ENCODE assay signal across 1 cellular context in genomic region chr4:128686032-128686465, GRCh38.
TF ChIP-seq lines count a peak whose summit lies in the region.

No MANE protein-coding gene starts in this region.

TF ChIP-seq in GM23338, 12 proteins besides CTCF, POLR2A, EP300 and RAD21:
- TF ChIP-seq, protein P1, sequence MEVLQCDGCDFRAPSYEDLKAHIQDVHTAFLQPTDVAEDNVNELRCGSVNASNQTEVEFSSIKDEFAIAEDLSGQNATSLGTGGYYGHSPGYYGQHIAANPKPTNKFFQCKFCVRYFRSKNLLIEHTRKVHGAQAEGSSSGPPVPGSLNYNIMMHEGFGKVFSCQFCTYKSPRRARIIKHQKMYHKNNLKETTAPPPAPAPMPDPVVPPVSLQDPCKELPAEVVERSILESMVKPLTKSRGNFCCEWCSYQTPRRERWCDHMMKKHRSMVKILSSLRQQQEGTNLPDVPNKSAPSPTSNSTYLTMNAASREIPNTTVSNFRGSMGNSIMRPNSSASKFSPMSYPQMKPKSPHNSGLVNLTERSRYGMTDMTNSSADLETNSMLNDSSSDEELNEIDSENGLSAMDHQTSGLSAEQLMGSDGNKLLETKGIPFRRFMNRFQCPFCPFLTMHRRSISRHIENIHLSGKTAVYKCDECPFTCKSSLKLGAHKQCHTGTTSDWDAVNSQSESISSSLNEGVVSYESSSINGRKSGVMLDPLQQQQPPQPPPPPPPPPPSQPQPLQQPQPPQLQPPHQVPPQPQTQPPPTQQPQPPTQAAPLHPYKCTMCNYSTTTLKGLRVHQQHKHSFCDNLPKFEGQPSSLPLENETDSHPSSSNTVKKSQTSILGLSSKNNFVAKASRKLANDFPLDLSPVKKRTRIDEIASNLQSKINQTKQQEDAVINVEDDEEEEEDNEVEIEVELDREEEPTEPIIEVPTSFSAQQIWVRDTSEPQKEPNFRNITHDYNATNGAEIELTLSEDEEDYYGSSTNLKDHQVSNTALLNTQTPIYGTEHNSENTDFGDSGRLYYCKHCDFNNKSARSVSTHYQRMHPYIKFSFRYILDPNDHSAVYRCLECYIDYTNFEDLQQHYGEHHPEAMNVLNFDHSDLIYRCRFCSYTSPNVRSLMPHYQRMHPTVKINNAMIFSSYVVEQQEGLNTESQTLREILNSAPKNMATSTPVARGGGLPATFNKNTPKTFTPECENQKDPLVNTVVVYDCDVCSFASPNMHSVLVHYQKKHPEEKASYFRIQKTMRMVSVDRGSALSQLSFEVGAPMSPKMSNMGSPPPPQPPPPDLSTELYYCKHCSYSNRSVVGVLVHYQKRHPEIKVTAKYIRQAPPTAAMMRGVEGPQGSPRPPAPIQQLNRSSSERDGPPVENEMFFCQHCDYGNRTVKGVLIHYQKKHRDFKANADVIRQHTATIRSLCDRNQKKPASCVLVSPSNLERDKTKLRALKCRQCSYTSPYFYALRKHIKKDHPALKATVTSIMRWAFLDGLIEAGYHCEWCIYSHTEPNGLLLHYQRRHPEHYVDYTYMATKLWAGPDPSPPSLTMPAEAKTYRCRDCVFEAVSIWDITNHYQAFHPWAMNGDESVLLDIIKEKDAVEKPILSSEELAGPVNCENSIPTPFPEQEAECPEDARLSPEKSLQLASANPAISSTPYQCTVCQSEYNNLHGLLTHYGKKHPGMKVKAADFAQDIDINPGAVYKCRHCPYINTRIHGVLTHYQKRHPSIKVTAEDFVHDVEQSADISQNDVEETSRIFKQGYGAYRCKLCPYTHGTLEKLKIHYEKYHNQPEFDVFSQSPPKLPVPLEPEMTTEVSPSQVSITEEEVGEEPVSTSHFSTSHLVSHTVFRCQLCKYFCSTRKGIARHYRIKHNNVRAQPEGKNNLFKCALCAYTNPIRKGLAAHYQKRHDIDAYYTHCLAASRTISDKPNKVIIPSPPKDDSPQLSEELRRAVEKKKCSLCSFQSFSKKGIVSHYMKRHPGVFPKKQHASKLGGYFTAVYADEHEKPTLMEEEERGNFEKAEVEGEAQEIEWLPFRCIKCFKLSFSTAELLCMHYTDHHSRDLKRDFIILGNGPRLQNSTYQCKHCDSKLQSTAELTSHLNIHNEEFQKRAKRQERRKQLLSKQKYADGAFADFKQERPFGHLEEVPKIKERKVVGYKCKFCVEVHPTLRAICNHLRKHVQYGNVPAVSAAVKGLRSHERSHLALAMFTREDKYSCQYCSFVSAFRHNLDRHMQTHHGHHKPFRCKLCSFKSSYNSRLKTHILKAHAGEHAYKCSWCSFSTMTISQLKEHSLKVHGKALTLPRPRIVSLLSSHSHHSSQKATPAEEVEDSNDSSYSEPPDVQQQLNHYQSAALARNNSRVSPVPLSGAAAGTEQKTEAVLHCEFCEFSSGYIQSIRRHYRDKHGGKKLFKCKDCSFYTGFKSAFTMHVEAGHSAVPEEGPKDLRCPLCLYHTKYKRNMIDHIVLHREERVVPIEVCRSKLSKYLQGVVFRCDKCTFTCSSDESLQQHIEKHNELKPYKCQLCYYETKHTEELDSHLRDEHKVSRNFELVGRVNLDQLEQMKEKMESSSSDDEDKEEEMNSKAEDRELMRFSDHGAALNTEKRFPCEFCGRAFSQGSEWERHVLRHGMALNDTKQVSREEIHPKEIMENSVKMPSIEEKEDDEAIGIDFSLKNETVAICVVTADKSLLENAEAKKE (CRISPR knock-in tag; IDR thresholded peaks at IDR 0.05) = no peak
- TF ChIP-seq ZNF331 (CRISPR knock-in tag; IDR thresholded peaks at IDR 0.05; ENCODE audit: low read depth) (no peak), CREB1 (CRISPR knock-in tag; IDR thresholded peaks at IDR 0.05; ENCODE audit: low read depth) (no peak), ZNF114 (CRISPR knock-in tag; IDR thresholded peaks at IDR 0.05) (no peak), NANOG (IDR thresholded peaks at IDR 0.05; ENCODE audit: borderline replicate concordance) (no peak), STAT1 (IDR thresholded peaks at IDR 0.05; ENCODE audit: unreplicated experiment) (no peak)
- TF ChIP-seq, protein P2, sequence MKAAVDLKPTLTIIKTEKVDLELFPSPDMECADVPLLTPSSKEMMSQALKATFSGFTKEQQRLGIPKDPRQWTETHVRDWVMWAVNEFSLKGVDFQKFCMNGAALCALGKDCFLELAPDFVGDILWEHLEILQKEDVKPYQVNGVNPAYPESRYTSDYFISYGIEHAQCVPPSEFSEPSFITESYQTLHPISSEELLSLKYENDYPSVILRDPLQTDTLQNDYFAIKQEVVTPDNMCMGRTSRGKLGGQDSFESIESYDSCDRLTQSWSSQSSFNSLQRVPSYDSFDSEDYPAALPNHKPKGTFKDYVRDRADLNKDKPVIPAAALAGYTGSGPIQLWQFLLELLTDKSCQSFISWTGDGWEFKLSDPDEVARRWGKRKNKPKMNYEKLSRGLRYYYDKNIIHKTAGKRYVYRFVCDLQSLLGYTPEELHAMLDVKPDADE (IDR thresholded peaks at IDR 0.05) = no peak
- TF ChIP-seq, protein P3, sequence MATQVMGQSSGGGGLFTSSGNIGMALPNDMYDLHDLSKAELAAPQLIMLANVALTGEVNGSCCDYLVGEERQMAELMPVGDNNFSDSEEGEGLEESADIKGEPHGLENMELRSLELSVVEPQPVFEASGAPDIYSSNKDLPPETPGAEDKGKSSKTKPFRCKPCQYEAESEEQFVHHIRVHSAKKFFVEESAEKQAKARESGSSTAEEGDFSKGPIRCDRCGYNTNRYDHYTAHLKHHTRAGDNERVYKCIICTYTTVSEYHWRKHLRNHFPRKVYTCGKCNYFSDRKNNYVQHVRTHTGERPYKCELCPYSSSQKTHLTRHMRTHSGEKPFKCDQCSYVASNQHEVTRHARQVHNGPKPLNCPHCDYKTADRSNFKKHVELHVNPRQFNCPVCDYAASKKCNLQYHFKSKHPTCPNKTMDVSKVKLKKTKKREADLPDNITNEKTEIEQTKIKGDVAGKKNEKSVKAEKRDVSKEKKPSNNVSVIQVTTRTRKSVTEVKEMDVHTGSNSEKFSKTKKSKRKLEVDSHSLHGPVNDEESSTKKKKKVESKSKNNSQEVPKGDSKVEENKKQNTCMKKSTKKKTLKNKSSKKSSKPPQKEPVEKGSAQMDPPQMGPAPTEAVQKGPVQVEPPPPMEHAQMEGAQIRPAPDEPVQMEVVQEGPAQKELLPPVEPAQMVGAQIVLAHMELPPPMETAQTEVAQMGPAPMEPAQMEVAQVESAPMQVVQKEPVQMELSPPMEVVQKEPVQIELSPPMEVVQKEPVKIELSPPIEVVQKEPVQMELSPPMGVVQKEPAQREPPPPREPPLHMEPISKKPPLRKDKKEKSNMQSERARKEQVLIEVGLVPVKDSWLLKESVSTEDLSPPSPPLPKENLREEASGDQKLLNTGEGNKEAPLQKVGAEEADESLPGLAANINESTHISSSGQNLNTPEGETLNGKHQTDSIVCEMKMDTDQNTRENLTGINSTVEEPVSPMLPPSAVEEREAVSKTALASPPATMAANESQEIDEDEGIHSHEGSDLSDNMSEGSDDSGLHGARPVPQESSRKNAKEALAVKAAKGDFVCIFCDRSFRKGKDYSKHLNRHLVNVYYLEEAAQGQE (IDR thresholded peaks at IDR 0.05; ENCODE audit: unreplicated experiment) = no peak
